In genomic region chr10:14800397-14800796, GRCh38 we compare ENCODE assay signal across 21 cellular contexts.
"Had no signal": no experiment of that assay in that cellular context is flagged by ENCODE, and none has a peak within 500 bp of the region (broad histone marks: within the 10 kb centered on the region; RNA-seq: fewer than 3 reads in every experiment).

No MANE protein-coding gene starts in this region.

- H3K9me3 ChIP-seq: lower lobe of right lung, prostate gland, right atrium auricular region, thoracic aorta, transverse colon, upper lobe of right lung, uterus had no signal

- H3K27me3 ChIP-seq: neural progenitor cell, right atrium auricular region, transverse colon, upper lobe of right lung, uterus had no signal

- ATAC-seq: left ventricle myocardium superior; lower lobe of right lung; naive thymus-derived CD4-positive, alpha-beta T cell; sciatic nerve; stimulated activated naive CD8-positive, alpha-beta T cell treated with anti-CD3 and anti-CD28 coated beads, Interleukin-15, Interleukin-2, amounts not matched to agents 100 U/mL and 50 U/mL, for 24 hours; upper lobe of right lung had no signal

- H3K9me3 Mint-ChIP-seq: naive thymus-derived CD4-positive, alpha-beta T cell; nephron had no signal

- H3K4me3 Mint-ChIP-seq: naive thymus-derived CD4-positive, alpha-beta T cell; nephron; neural progenitor cell had no signal

- H3K4me3 ChIP-seq: lower lobe of right lung, neural progenitor cell, prostate gland, right atrium auricular region, smooth muscle cell, thoracic aorta, transverse colon, upper lobe of right lung, uterus had no signal

- DNase-seq: cortex of kidney; effector CD4-positive, alpha-beta T cell; head of caudate nucleus; left ventricle myocardium superior; lower lobe of right lung; naive thymus-derived CD4-positive, alpha-beta T cell; stimulated activated CD4-positive, alpha-beta T cell treated with anti-CD3 and anti-CD28 coated beads, Interleukin-12 subunit alpha, Interleukin-12 subunit beta, amount 100 ng/mL, for 4 hours; stimulated activated CD4-positive, alpha-beta T cell treated with anti-CD3 and anti-CD28 coated beads, Interleukin-1b, Interleukin-23, amount 100 ng/mL, for 48 hours; stimulated activated CD4-positive, alpha-beta T cell treated with anti-CD3 and anti-CD28 coated beads, Interleukin-4, amount 100 ng/mL, for 1 hour; stimulated activated CD8-positive, alpha-beta memory T cell treated with anti-CD3 and anti-CD28 coated beads, Interleukin-4, amount 100 ng/mL, for 48 hours; stimulated activated naive CD8-positive, alpha-beta T cell treated with anti-CD3 and anti-CD28 coated beads, Interleukin-15, Interleukin-2, amounts not matched to agents 100 U/mL and 50 U/mL, for 24 hours; transverse colon; upper lobe of right lung; uterus had no signal

- H3K27ac Mint-ChIP-seq: nephron, neural progenitor cell had no signal

- H3K27ac ChIP-seq: lower lobe of right lung, neural progenitor cell, prostate gland, right atrium auricular region, thoracic aorta, transverse colon, upper lobe of right lung, uterus had no signal

- H3K4me1 Mint-ChIP-seq: nephron, neural progenitor cell had no signal

- H3K36me3 Mint-ChIP-seq: naive thymus-derived CD4-positive, alpha-beta T cell; neural progenitor cell had no signal

- H3K4me1 ChIP-seq: lower lobe of right lung, neural progenitor cell, prostate gland, right atrium auricular region, transverse colon, upper lobe of right lung, uterus had no signal

- H3K36me3 ChIP-seq: lower lobe of right lung, neural progenitor cell, prostate gland, right atrium auricular region, thoracic aorta, transverse colon, upper lobe of right lung, uterus had no signal
